ENCODE assay signal across 13 cellular contexts in the genomic region with DNA sequence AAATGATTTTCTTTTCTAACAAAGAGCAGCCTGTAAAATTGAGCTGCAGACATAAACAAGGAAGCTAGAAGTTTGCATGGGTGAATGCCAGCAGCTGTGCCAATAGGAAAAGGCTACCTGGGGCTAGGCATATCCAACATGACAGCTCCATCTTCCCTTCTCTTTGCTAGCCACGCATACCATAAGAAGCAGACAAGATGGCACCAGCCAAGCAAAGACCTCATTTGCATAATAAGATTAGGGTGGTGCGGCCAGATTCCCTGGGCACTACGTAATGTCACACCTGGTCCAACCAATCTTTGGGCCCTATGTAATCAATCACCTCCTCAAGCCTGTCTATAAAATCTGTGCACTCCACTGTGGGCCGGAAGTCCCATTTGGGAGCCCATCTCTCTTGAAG.
DNase-seq lines count a peak whose midpoint lies in the region; ATAC-seq and TF ChIP-seq lines count a peak whose summit lies in the region.
"Had no signal": no experiment of that assay in that cellular context is flagged by ENCODE, and none has a peak within 500 bp of the region (broad histone marks: within the 10 kb centered on the region; RNA-seq: fewer than 3 reads in every experiment).

No MANE protein-coding gene starts in this region.

- in situ Hi-C loops in Panc1 (cut with HindIII; ENCODE audit: low pct_unique_long_range_greater_than_20kb, low sequenced_read_pairs) = no loop called here

- H3K27me3 ChIP-seq in Panc1 (ENCODE audit: control insufficient read depth, insufficient read depth, low read length) (no peaks in the 10 kb centered on the region), prostate gland (replicated peaks; ENCODE audit: insufficient read depth) (no peaks in the 10 kb centered on the region)

- CTCF ChIA-PET in Panc1 (lab: Charles Lee) = no interaction called here

- H3K4me1 ChIP-seq in Panc1 (ENCODE audit: control insufficient read depth, insufficient read depth, low read length) (peaks cover 31% of the 10 kb centered on the region), prostate gland (replicated peaks) (peaks cover 2% of the 10 kb centered on the region)

- intact Hi-C loops in Panc1 (cut with micrococcal nuclease; ENCODE audit: unreplicated experiment) (no loop called here), prostate gland (cut with DNase I) (no loop called here)

- H3K27ac ChIP-seq in Panc1 (ENCODE audit: low read length) (peak overlapping the region; percentile 67), prostate gland (peak overlapping the region in 1 of 2 donors; percentile 22)
- H3K27ac ChIP-seq: HL-60 had no signal

- ATAC-seq in Panc1 = no peak
- no peak for ATAC-seq in HG03280 (IDR thresholded peaks at IDR 0.05; ENCODE audit: unreplicated experiment)
- ATAC-seq: CD8-positive, alpha-beta T cell; HCT116 had no signal

- WGBS in prostate gland = 80% methylated on average over 4 of the region's 4 CpGs

- POLR2A ChIA-PET in Panc1 (lab: Charles Lee) = interaction anchor here (0.6 kb wide), 1 partner anchor 463 kb away, joined by 3 read pairs; no protein-coding TSS in a partner anchor

- no peaks in the 10 kb centered on the region for H3K9me3 ChIP-seq in Panc1 (ENCODE audit: control insufficient read depth, insufficient read depth, low read depth, low read length)
- no peaks in the 10 kb centered on the region for H3K9me3 ChIP-seq in prostate gland
- H3K9me3 ChIP-seq: Caco-2 had no signal

- H3K36me3 ChIP-seq in Panc1 (ENCODE audit: control insufficient read depth, insufficient read depth, low read length) (no peaks in the 10 kb centered on the region), prostate gland (no peaks in the 10 kb centered on the region)

- TF ChIP-seq CTCF in Panc1 (IDR thresholded peaks at IDR 0.05) = no peak
- no peak for TF ChIP-seq CTCF in prostate gland (IDR thresholded peaks at IDR 0.05)
- TF ChIP-seq CTCF in GM20000 (IDR thresholded peaks at IDR 0.05; ENCODE audit: extremely low read depth, missing control alignments) = no peak

- BruUV-seq in Panc1 (replicated peaks; lab: Mats Ljungman, UMichigan) = no TSS peak

- H3K4me3 ChIP-seq in Panc1 (ENCODE audit: low read depth in 2 of 2, low read length in 2 of 2) = no peak overlapping the region
- H3K4me3 ChIP-seq in prostate gland = no peak overlapping the region

- no peak for TF ChIP-seq POLR2A in prostate gland (IDR thresholded peaks at IDR 0.05)

- peak; percentile 28 to 55 for DNase-seq in NCI-H524 (lab: John Stamatoyannopoulos, UW)
- no peak for DNase-seq in Panc1 (ENCODE audit: low read depth, low spot score)
- peak; percentile 10 for DNase-seq in islet precursor cell
- DNase-seq in prostate gland (ENCODE audit: low spot score) = peak; percentile 41
- no peak for DNase-seq in COR-L47 (lab: John Stamatoyannopoulos, UW)
- no peak for DNase-seq in GM20000 (ENCODE audit: low spot score)
- DNase-seq: Caco-2; CD8-positive, alpha-beta T cell; DND-41; GF-D8 had no signal

Comparison
In these comparisons a context has a peak if more than half of its experiments do, and no peak if none do; other contexts are left out.
1. DNase-seq: peak in NCI-H524 (2 of 2), islet precursor cell (single experiment) and prostate gland (single experiment); none in Panc1 (single experiment), COR-L47 (single experiment) and GM20000 (single experiment).